Comparison of ENCODE assay signal across 1 cellular context in the genomic region with DNA sequence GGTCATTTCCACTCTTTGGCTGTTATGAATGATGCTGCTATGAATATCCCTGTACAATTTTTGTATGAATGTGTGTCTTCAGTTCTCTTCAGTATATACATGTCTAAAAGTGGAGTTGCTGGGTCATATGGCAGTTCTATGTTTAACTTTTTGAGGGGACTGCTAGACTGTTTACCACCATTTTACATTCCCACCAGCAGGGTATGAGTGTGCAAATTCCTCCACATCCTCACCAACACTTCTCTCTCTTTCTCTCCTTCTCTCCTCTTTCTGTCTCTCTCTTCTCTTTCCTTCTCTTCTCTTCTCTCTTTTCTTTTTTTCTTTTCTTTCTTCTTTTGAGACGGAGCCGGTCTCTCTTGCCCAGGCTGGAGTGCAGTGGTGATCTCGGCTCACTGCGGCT.
TF ChIP-seq lines count a peak whose summit lies in the region.

No MANE protein-coding gene starts in this region.

TF ChIP-seq in IMR-90, 13 proteins besides CTCF, POLR2A, EP300 and RAD21:
- TF ChIP-seq BHLHE40 (IDR thresholded peaks at IDR 0.05; ENCODE audit: low read depth, low read length) (no peak), ELK1 (IDR thresholded peaks at IDR 0.05; ENCODE audit: borderline replicate concordance, low read depth, low read length) (no peak), USF2 (IDR thresholded peaks at IDR 0.05; ENCODE audit: low read depth, low read length) (no peak), CHD1 (IDR thresholded peaks at IDR 0.05; ENCODE audit: low read depth, low read length) (no peak), SMC3 (IDR thresholded peaks at IDR 0.05; ENCODE audit: low read depth, low read length) (no peak), MAFK (IDR thresholded peaks at IDR 0.05; ENCODE audit: low read depth, low read length) (no peak), MAZ (IDR thresholded peaks at IDR 0.05; ENCODE audit: borderline replicate concordance, low read depth, low read length) (no peak), MXI1 (IDR thresholded peaks at IDR 0.05; ENCODE audit: borderline replicate concordance, low read depth, low read length) (no peak), NFE2L2 (IDR thresholded peaks at IDR 0.05; ENCODE audit: low read depth, low read length) (no peak; the same call in 1 of the 2 replicates), CEBPB (IDR thresholded peaks at IDR 0.05; ENCODE audit: low read depth, low read length) (no peak), RFX5 (IDR thresholded peaks at IDR 0.05; ENCODE audit: low read depth, low read length) (no peak), RCOR1 (IDR thresholded peaks at IDR 0.05; ENCODE audit: insufficient replicate concordance, low read length) (no peak), FOS (IDR thresholded peaks at IDR 0.05; ENCODE audit: low read depth, low read length) (no peak)
